Comparison of ENCODE assay signal across 8 cellular contexts in the genomic region with DNA sequence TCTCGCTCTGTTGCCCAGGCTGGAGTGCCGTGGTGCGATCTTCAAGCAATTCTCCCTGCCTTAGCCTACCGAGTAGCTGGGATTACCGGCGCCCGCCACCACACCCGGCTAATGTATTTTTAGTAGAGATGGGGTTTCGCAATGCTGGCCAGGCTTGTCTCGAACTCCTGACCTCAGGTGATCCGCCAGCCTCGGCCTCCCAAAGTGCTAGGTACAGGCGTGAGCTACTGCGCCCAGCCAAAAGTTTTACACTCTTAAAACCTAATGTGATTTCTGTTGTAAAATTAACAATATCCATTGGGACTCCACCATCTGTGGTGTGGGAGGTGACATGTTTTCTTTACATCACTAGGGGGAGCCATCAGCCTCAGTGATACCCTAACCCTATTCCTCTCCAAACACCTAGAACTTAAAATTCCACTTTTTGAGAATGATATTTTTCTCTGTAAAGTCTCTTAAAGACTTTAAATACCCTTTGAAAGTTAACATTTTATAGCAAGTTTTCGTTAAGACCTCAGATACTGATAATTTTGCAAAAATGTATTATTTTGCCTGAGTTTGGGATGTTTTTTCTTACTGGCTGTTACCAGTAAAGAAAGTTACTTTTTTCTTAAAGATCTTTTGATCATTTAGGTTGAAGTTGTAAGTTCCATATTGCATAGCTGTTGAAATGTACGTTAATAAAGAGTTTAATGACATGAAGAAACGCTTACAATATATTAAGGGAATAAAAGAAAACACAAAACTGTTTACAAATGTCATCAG. TPM values are rescaled to one million over a fixed set of nuclear protein-coding genes. Genes with fewer than 3 reads are reported as not detected.
DNase-seq lines count a peak whose midpoint lies in the region; ATAC-seq and TF ChIP-seq lines count a peak whose summit lies in the region.

No MANE protein-coding gene starts in this region.

- intact Hi-C loops in CD8-positive, alpha-beta T cell (cut with DNase I, micrococcal nuclease): loop anchor here (2.0 to 5.0 kb wide), 4 partner anchors 62 to 709 kb away; partner anchors contain the start of genes CEBPZ (in 1 of the 2) and NDUFAF7 (in 1 of the 2)
- intact Hi-C loops in activated B cell treated with CpG ODN at 0.5 μM for 24 hours (cut with micrococcal nuclease): loop anchor here (1.0 to 5.0 kb wide), 5 partner anchors 63 to 1106 kb away; partner anchors contain the start of genes CEBPZ and NDUFAF7

- no peaks in the 10 kb centered on the region for H3K9me3 ChIP-seq in CD8-positive, alpha-beta T cell (ENCODE audit: low read length)

- no peak overlapping the region for H3K27ac ChIP-seq in CD8-positive, alpha-beta T cell (ENCODE audit: low read depth, low read length)

- no peaks in the 10 kb centered on the region for H3K4me1 Mint-ChIP-seq in CD8-positive, alpha-beta T cell (ENCODE audit: low read depth)
- H3K4me1 Mint-ChIP-seq in activated B cell treated with CpG ODN at 0.5 μM for 24 hours: no peaks in the 10 kb centered on the region

- H3K4me1 ChIP-seq in CD8-positive, alpha-beta T cell (ENCODE audit: insufficient read depth, low read length): no peaks in the 10 kb centered on the region

- no peak overlapping the region for H3K4me3 Mint-ChIP-seq in CD8-positive, alpha-beta T cell
- H3K4me3 Mint-ChIP-seq in activated B cell treated with CpG ODN at 0.5 μM for 24 hours: no peak overlapping the region

- peak; percentile 79 for TF ChIP-seq CTCF in CD8-positive, alpha-beta T cell (IDR thresholded peaks at IDR 0.05)
- TF ChIP-seq CTCF in activated B cell treated with CpG ODN at 0.5 μM for 24 hours (IDR thresholded peaks at IDR 0.05): no peak
- peak; percentile 72 for TF ChIP-seq CTCF in foreskin fibroblast (IDR thresholded peaks at IDR 0.05; ENCODE audit: low read depth, low read length)

- H3K36me3 ChIP-seq in CD8-positive, alpha-beta T cell (ENCODE audit: insufficient read depth, low read length): no peaks in the 10 kb centered on the region

- CTCF ChIA-PET in CD8-positive, alpha-beta T cell (lab: Charles Lee): interaction anchor here (0.6 to 2.1 kb wide), 19 partner anchors 9 to 709 kb away, joined by 3 to 24 read pairs (median 5); partner anchors contain the start of gene EIF2AK2
- CTCF ChIA-PET in activated B cell treated with CpG ODN at 0.5 μM for 24 hours (lab: Charles Lee): interaction anchor here (0.8 to 3.7 kb wide), 6 partner anchors 12 to 708 kb away, joined by 3 to 23 read pairs (median 5); partner anchors contain the start of gene EIF2AK2

- H3K27me3 ChIP-seq in CD8-positive, alpha-beta T cell (ENCODE audit: insufficient read depth, low read length): no peaks in the 10 kb centered on the region

- peak in 1 of 7 experiments; percentile 10 for DNase-seq in CD8-positive, alpha-beta T cell
- DNase-seq in NCI-H2081 (lab: John Stamatoyannopoulos, UW) (peak; percentile 34 to 41), activated B cell treated with CpG ODN at 0.5 μM for 24 hours (no peak), foreskin fibroblast (peak; percentile 29 to 67), pons (ENCODE audit: low spot score) (peak; percentile 31)

- no peak overlapping the region for H3K4me3 ChIP-seq in CD8-positive, alpha-beta T cell (ENCODE audit: low read depth, low read length)
- no peak overlapping the region for H3K4me3 ChIP-seq in foreskin fibroblast (ENCODE audit: low read depth in 1 of 2, low read length in 2 of 2)

- H3K9me3 Mint-ChIP-seq in CD8-positive, alpha-beta T cell: peaks cover 5% of the 10 kb centered on the region
- peaks cover 10% of the 10 kb centered on the region for H3K9me3 Mint-ChIP-seq in activated B cell treated with CpG ODN at 0.5 μM for 24 hours

- peaks cover 2% of the 10 kb centered on the region for H3K27me3 Mint-ChIP-seq in CD8-positive, alpha-beta T cell (ENCODE audit: low read depth)
- H3K27me3 Mint-ChIP-seq in activated B cell treated with CpG ODN at 0.5 μM for 24 hours: no peaks in the 10 kb centered on the region

- no peak overlapping the region for H3K27ac Mint-ChIP-seq in CD8-positive, alpha-beta T cell
- no peak overlapping the region for H3K27ac Mint-ChIP-seq in activated B cell treated with CpG ODN at 0.5 μM for 24 hours

- POLR2A ChIA-PET in CD8-positive, alpha-beta T cell (lab: Charles Lee): interaction anchor here (1.2 kb wide), 1 partner anchor 9 kb away, joined by 3 read pairs; no protein-coding TSS in a partner anchor
- POLR2A ChIA-PET in activated B cell treated with CpG ODN at 0.5 μM for 24 hours (lab: Charles Lee): interaction anchor here (0.6 kb wide), 1 partner anchor 90 kb away, joined by 3 read pairs; no protein-coding TSS in a partner anchor

- no peaks in the 10 kb centered on the region for H3K36me3 Mint-ChIP-seq in CD8-positive, alpha-beta T cell
- H3K36me3 Mint-ChIP-seq in activated B cell treated with CpG ODN at 0.5 μM for 24 hours (ENCODE audit: low read depth): no peaks in the 10 kb centered on the region

- peak; percentile 71 for ATAC-seq in CD8-positive, alpha-beta T cell
- ATAC-seq in GM18907 (IDR thresholded peaks at IDR 0.05; ENCODE audit: unreplicated experiment) (peak; percentile 46), activated B cell treated with CpG ODN at 0.5 μM for 24 hours (ENCODE audit: low read depth) (peak; percentile 86), GM18858 (IDR thresholded peaks at IDR 0.05; ENCODE audit: unreplicated experiment) (no peak), HG03095 (IDR thresholded peaks at IDR 0.05; ENCODE audit: unreplicated experiment) (no peak)

RNA-seq across cellular contexts. Expression of gene EIF2AK2, which starts 11.6 kb away (rescaled TPM):
- 10 to 100 TPM; 30.1 to 33.7 TPM for total RNA-seq in CD8-positive, alpha-beta T cell
- total RNA-seq in activated B cell treated with CpG ODN at 0.5 μM for 24 hours: 37.0 and 39.9 TPM in 2 replicates

RNA-seq across cellular contexts. Expression of gene SULT6B1, which starts 20.1 kb away (rescaled TPM):
- not detected for total RNA-seq in CD8-positive, alpha-beta T cell
- total RNA-seq in activated B cell treated with CpG ODN at 0.5 μM for 24 hours: not detected in 2 replicates

RNA-seq across cellular contexts. Expression of gene CEBPZOS, which starts 27.9 kb away (rescaled TPM):
- total RNA-seq in CD8-positive, alpha-beta T cell: 10 to 100 TPM; 17.5 to 18.2 TPM
- total RNA-seq in activated B cell treated with CpG ODN at 0.5 μM for 24 hours: 29.2 and 35.5 TPM in 2 replicates

Comparison
In these comparisons a context has a peak if more than half of its experiments do, and no peak if none do; other contexts are left out.
1. ATAC-seq: peak in CD8-positive, alpha-beta T cell (single experiment), GM18907 (single experiment) and activated B cell treated with CpG ODN at 0.5 μM for 24 hours (single experiment); none in GM18858 (single experiment) and HG03095 (single experiment).